ENCODE assay signal across 13 cellular contexts in genomic region chr13:21232196-21232595, GRCh38. TPM values are rescaled to one million over a fixed set of nuclear protein-coding genes. Genes with fewer than 3 reads are reported as not detected.
A peak's percentile ranks its signal among the peaks of the same experiment; 100 is the strongest.
DNase-seq lines count a peak whose midpoint lies in the region; ATAC-seq and TF ChIP-seq lines count a peak whose summit lies in the region.
"Had no signal": no experiment of that assay in that cellular context is flagged by ENCODE, and none has a peak within 500 bp of the region (broad histone marks: within the 10 kb centered on the region; RNA-seq: fewer than 3 reads in every experiment).

No MANE protein-coding gene starts in this region.

- no peaks in the 10 kb centered on the region for H3K4me1 Mint-ChIP-seq in activated T-helper 17 cell treated with anti-CD3 and anti-CD28 coated beads, Interleukin-2, amount 50 U/mL, for 72 hours

- intact Hi-C loops in left cardiac atrium (cut with DNase I), result no loop called here

- H3K27ac Mint-ChIP-seq in activated T-helper 17 cell treated with anti-CD3 and anti-CD28 coated beads, Interleukin-2, amount 50 U/mL, for 72 hours, result no peak overlapping the region

- POLR2A ChIA-PET in GM10248 (lab: Yijun Ruan, JAX), result no interaction called here

- no peak for TF ChIP-seq CTCF in GM10248 (IDR thresholded peaks at IDR 0.05; ENCODE audit: control extremely low read depth, extremely low read depth, low read depth, missing control alignments)

- H3K36me3 Mint-ChIP-seq in activated T-helper 17 cell treated with anti-CD3 and anti-CD28 coated beads, Interleukin-2, amount 50 U/mL, for 72 hours (ENCODE audit: low read depth), result no peaks in the 10 kb centered on the region

- DNase-seq in NOMO-1 (lab: John Stamatoyannopoulos, UW; ENCODE audit: unreplicated experiment in 2 of 2) (peak; percentile 30 to 68), NOMO-1 treated with dmso at 0.1 percent for 144 hours (lab: John Stamatoyannopoulos, UW; ENCODE audit: unreplicated experiment) (no peak), left cardiac atrium (no peak), stromal cell of bone marrow (ENCODE audit: low read depth) (peak; percentile 78), GM10248 (ENCODE audit: extremely low spot score) (no peak), islet precursor cell (no peak)
- DNase-seq in activated T-cell treated with anti-CD3 and anti-CD28 coated beads, Interleukin-2, amount 50 U/mL, for 48 hours, result no peak
- DNase-seq: NCI-H526; SHP77 treated with DMSO at 0.1 percent for 48 hours; stimulated activated CD4-positive, alpha-beta T cell treated with anti-CD3 and anti-CD28 coated beads, Interleukin-2, amount 100 ng/mL, for 24 hours; stimulated activated naive CD4-positive, alpha-beta T cell treated with Interleukin-2 at 50 U/mL for 16 hours had no signal

- no peaks in the 10 kb centered on the region for H3K9me3 Mint-ChIP-seq in activated T-helper 17 cell treated with anti-CD3 and anti-CD28 coated beads, Interleukin-2, amount 50 U/mL, for 72 hours

- no peaks in the 10 kb centered on the region for H3K27me3 Mint-ChIP-seq in activated T-helper 17 cell treated with anti-CD3 and anti-CD28 coated beads, Interleukin-2, amount 50 U/mL, for 72 hours

- peak overlapping the region; percentile 1 for H3K4me3 Mint-ChIP-seq in activated T-helper 17 cell treated with anti-CD3 and anti-CD28 coated beads, Interleukin-2, amount 50 U/mL, for 72 hours

- ATAC-seq in activated T-helper 17 cell treated with anti-CD3 and anti-CD28 coated beads, Interleukin-2, amount 50 U/mL, for 72 hours (replicated peaks), result peak; percentile 24
- peak; percentile 50 to 76 for ATAC-seq in left cardiac atrium
- ATAC-seq: foreskin keratinocyte had no signal

- CTCF ChIA-PET in GM10248 (lab: Yijun Ruan, JAX), result interaction anchor here (1.5 kb wide), 1 partner anchor 16 kb away, joined by 4 read pairs; no protein-coding TSS in a partner anchor

RNA-seq across cellular contexts. Expression of gene MRPL57, which starts 55.7 kb away (rescaled TPM):
- total RNA-seq in activated T-helper 17 cell treated with anti-CD3 and anti-CD28 coated beads, Interleukin-2, amount 50 U/mL, for 72 hours, result 10 to 100 TPM; 14.7 to 23.7 TPM
- total RNA-seq in left cardiac atrium, result 10 to 100 TPM; 18.8 to 20.1 TPM

RNA-seq across cellular contexts. Expression of gene SKA3, which starts 55.8 kb away (rescaled TPM):
- total RNA-seq in activated T-helper 17 cell treated with anti-CD3 and anti-CD28 coated beads, Interleukin-2, amount 50 U/mL, for 72 hours, result 10 to 100 TPM; 29.5 to 48.6 TPM
- total RNA-seq in left cardiac atrium, result 1 to 10 TPM in 1 of 2 donors, under 1 TPM in 1; 0.24 to 1.1 TPM

Comparison
In these comparisons a context has a peak if more than half of its experiments do, and no peak if none do; other contexts are left out.
1. DNase-seq: peak in NOMO-1 (2 of 2) and stromal cell of bone marrow (single experiment); none in NOMO-1 treated with dmso at 0.1 percent for 144 hours (single experiment), left cardiac atrium (single experiment), activated T-cell treated with anti-CD3 and anti-CD28 coated beads, Interleukin-2, amount 50 U/mL, for 48 hours (0 of 2), GM10248 (single experiment) and islet precursor cell (single experiment).
2. RNA of gene SKA3, which starts 55.8 kb away (total RNA-seq): 29.5 to 48.6 TPM in activated T-helper 17 cell treated with anti-CD3 and anti-CD28 coated beads, Interleukin-2, amount 50 U/mL, for 72 hours; 0.24 to 1.1 TPM in left cardiac atrium; every median in the first group is over 10 times any median in the second.